29 cellular contexts compared by ENCODE assay signal in the genomic region with DNA sequence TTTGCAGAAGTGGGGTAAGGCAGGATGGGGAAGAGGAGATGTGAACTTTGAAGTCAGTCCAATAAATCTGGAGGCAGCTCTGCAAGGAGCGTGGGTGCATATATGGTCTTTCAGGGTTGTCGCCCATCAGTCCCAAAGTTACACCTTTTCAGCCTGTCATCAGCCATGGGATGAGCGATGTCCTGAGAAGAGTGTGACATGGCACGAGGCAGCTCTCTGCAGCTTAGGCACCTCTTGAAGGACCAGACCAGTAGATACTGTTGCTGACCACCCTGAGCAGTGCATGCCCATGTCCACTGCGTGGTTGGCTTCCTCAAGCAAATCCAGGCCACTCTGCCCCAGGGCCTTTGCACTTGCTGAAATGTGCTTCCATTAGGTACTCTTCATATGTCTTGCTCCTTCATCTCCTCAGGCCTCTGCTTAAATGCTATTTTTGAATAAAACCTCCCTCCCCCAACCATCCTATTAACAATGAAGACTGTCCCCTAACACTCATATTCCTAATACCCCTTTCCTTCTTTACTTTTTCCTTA.
"Had no signal": no experiment of that assay in that cellular context is flagged by ENCODE, and none has a peak within 500 bp of the region (broad histone marks: within the 10 kb centered on the region; RNA-seq: fewer than 3 reads in every experiment).

No MANE protein-coding gene starts in this region.

- H3K9me3 ChIP-seq: heart left ventricle, left ventricle myocardium inferior, neutrophil, ovary, prostate gland, suprapubic skin, thoracic aorta, tibial artery, vagina had no signal

- H3K27me3 ChIP-seq: heart left ventricle, neural progenitor cell, neutrophil, ovary, suprapubic skin, tibial artery, vagina had no signal

- FAIRE-seq: islet of Langerhans had no signal

- H3K27ac Mint-ChIP-seq: immature natural killer cell; mesothelial cell of epicardium; naive B cell; natural killer cell; nephron progenitor cell; neural progenitor cell; stimulated activated effector memory CD8-positive, alpha-beta T cell treated with anti-CD3 and anti-CD28 coated beads, Interleukin-12 subunit alpha, Interleukin-12 subunit beta, amount 100 ng/mL, for 72 hours; stimulated activated naive CD8-positive, alpha-beta T cell treated with anti-CD3 and anti-CD28 coated beads, Interleukin-15, Interleukin-2, amounts not matched to agents 100 ng/mL and 50 ng/mL, for 24 hours had no signal

- H3K4me1 ChIP-seq: heart left ventricle, left ventricle myocardium inferior, prostate gland, suprapubic skin, tibial artery, vagina had no signal

- H3K36me3 Mint-ChIP-seq: immature natural killer cell; mesothelial cell of epicardium; natural killer cell; neural progenitor cell; stimulated activated effector memory CD8-positive, alpha-beta T cell treated with anti-CD3 and anti-CD28 coated beads, Interleukin-12 subunit alpha, Interleukin-12 subunit beta, amount 100 ng/mL, for 72 hours had no signal

- H3K4me3 Mint-ChIP-seq: immature natural killer cell; mesothelial cell of epicardium; naive B cell; natural killer cell; nephron progenitor cell; neural progenitor cell; stimulated activated effector memory CD8-positive, alpha-beta T cell treated with anti-CD3 and anti-CD28 coated beads, Interleukin-12 subunit alpha, Interleukin-12 subunit beta, amount 100 ng/mL, for 72 hours; stimulated activated naive CD8-positive, alpha-beta T cell treated with anti-CD3 and anti-CD28 coated beads, Interleukin-15, Interleukin-2, amounts not matched to agents 100 ng/mL and 50 ng/mL, for 24 hours had no signal

- H3K9me3 Mint-ChIP-seq: mesothelial cell of epicardium; nephron progenitor cell; stimulated activated effector memory CD8-positive, alpha-beta T cell treated with anti-CD3 and anti-CD28 coated beads, Interleukin-12 subunit alpha, Interleukin-12 subunit beta, amount 100 ng/mL, for 72 hours had no signal

- H3K27ac ChIP-seq: heart left ventricle, left ventricle myocardium inferior, neural progenitor cell, neutrophil, ovary, prostate gland, skin epidermis, suprapubic skin, thoracic aorta, tibial artery, vagina had no signal

- H3K36me3 ChIP-seq: heart left ventricle, left ventricle myocardium inferior, neural progenitor cell, neutrophil, ovary, prostate gland, suprapubic skin, thoracic aorta, tibial artery, vagina had no signal

- ATAC-seq: heart left ventricle; sciatic nerve; stimulated activated effector memory CD8-positive, alpha-beta T cell treated with anti-CD3 and anti-CD28 coated beads, Interleukin-12 subunit alpha, Interleukin-12 subunit beta, amount 100 ng/mL, for 72 hours had no signal

- H3K4me1 Mint-ChIP-seq: immature natural killer cell; mesothelial cell of epicardium; naive B cell; natural killer cell; nephron progenitor cell; stimulated activated effector memory CD8-positive, alpha-beta T cell treated with anti-CD3 and anti-CD28 coated beads, Interleukin-12 subunit alpha, Interleukin-12 subunit beta, amount 100 ng/mL, for 72 hours had no signal

- H3K4me3 ChIP-seq: heart left ventricle, left ventricle myocardium inferior, lung, neural progenitor cell, ovary, prostate gland, skin epidermis, suprapubic skin, thoracic aorta, tibial artery, vagina had no signal

- DNase-seq: heart left ventricle; hypothalamus; immature natural killer cell; left ventricle myocardium inferior; mesendoderm; naive B cell; natural killer cell; nephron progenitor cell; occipital lobe; ovary; stimulated activated CD4-positive, alpha-beta T cell treated with anti-CD3 and anti-CD28 coated beads, Interleukin-12 subunit alpha, Interleukin-12 subunit beta, amount 100 ng/mL, for 4 hours; stimulated activated CD4-positive, alpha-beta T cell treated with anti-CD3 and anti-CD28 coated beads, Interleukin-15, amount 100 ng/mL, for 24 hours; stimulated activated CD4-positive, alpha-beta T cell treated with anti-CD3 and anti-CD28 coated beads, Interleukin-4, amount 100 ng/mL, for 24 hours; stimulated activated naive CD4-positive, alpha-beta T cell; tibial artery; trophoblast cell had no signal
